ENCODE assay signal across 13 cellular contexts in the genomic region with DNA sequence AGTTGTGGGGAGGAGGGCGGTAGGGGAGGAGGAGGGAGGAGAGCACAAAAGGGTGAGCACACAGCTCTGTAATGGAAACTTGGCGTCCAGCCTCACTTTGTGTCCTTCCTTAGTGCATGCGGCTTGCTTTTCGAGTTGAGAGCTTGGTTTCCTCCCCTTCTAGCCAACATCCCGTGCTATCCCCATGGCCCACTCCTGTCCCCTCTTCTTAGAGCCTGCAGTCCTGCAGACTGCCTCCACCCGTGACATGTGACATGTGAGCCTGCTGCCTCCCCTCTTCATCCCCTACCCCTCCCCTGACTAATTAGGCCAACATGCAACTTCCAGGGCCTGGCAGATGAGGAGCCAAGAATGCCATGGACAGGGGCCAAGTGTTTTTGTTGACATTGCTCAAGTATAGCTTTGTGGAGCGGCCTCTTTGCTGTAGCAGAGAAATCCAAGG.
DNase-seq lines count a peak whose midpoint lies in the region; ATAC-seq, FAIRE-seq and TF ChIP-seq lines count a peak whose summit lies in the region.
"Had no signal": no experiment of that assay in that cellular context is flagged by ENCODE, and none has a peak within 500 bp of the region (broad histone marks: within the 10 kb centered on the region; RNA-seq: fewer than 3 reads in every experiment).

No MANE protein-coding gene starts in this region.

- H3K36me3 Mint-ChIP-seq in activated naive CD8-positive, alpha-beta T cell treated with anti-CD3 and anti-CD28 coated beads for 36 hours = no peaks in the 10 kb centered on the region
- H3K36me3 Mint-ChIP-seq: immature natural killer cell had no signal

- no peak for ATAC-seq in HG03196 (IDR thresholded peaks at IDR 0.05; ENCODE audit: unreplicated experiment)

- H3K4me1 ChIP-seq in uterus = peaks cover 10 to 11% of the 10 kb centered on the region in 2 donors

- no peaks in the 10 kb centered on the region for H3K27me3 ChIP-seq in uterus

- TF ChIP-seq POLR2A in uterus (IDR thresholded peaks at IDR 0.05) = no peak

- DNase-seq in NCI-H1436 (lab: John Stamatoyannopoulos, UW) (peak; percentile 22), NCI-H1436 treated with DMSO at 0.1 percent for 48 hours (lab: John Stamatoyannopoulos, UW) (no peak), midbrain (lab: John Stamatoyannopoulos, UW) (peak; percentile 63), uterus (peak; percentile 86 to 93), A172 (ENCODE audit: low spot score) (no peak)
- DNase-seq in activated naive CD8-positive, alpha-beta T cell treated with anti-CD3 and anti-CD28 coated beads for 36 hours = no peak
- DNase-seq: amniotic stem cell; immature natural killer cell; stimulated activated CD4-positive, alpha-beta T cell treated with anti-CD3 and anti-CD28 coated beads, Interleukin-4, amount 100 ng/mL, for 1 hour had no signal

- no peak overlapping the region for H3K4me3 Mint-ChIP-seq in activated naive CD8-positive, alpha-beta T cell treated with anti-CD3 and anti-CD28 coated beads for 36 hours
- H3K4me3 Mint-ChIP-seq: immature natural killer cell had no signal

- no peak overlapping the region for H3K4me3 ChIP-seq in uterus

- H3K9me3 Mint-ChIP-seq in activated naive CD8-positive, alpha-beta T cell treated with anti-CD3 and anti-CD28 coated beads for 36 hours = no peaks in the 10 kb centered on the region
- H3K9me3 Mint-ChIP-seq: immature natural killer cell had no signal

- no peaks in the 10 kb centered on the region for H3K4me1 Mint-ChIP-seq in activated naive CD8-positive, alpha-beta T cell treated with anti-CD3 and anti-CD28 coated beads for 36 hours
- H3K4me1 Mint-ChIP-seq: immature natural killer cell had no signal

- no peaks in the 10 kb centered on the region for H3K27me3 Mint-ChIP-seq in activated naive CD8-positive, alpha-beta T cell treated with anti-CD3 and anti-CD28 coated beads for 36 hours

- H3K36me3 ChIP-seq in uterus = no peaks in the 10 kb centered on the region

- no peaks in the 10 kb centered on the region for H3K9me3 ChIP-seq in uterus

- TF ChIP-seq CTCF in uterus (IDR thresholded peaks at IDR 0.05) = no peak

- intact Hi-C loops in uterus (cut with DNase I; ENCODE audit: low total_unique reads) = no loop called here

- H3K27ac ChIP-seq in uterus = peak overlapping the region; percentile 79 to 88

- no peak overlapping the region for H3K27ac Mint-ChIP-seq in activated naive CD8-positive, alpha-beta T cell treated with anti-CD3 and anti-CD28 coated beads for 36 hours
- H3K27ac Mint-ChIP-seq: immature natural killer cell had no signal

- peak; percentile 92 for FAIRE-seq in endometrium (lab: Jason Lieb, UNC)
- FAIRE-seq: A204.1, GM12892 had no signal

Comparison
In these comparisons a context has a peak if more than half of its experiments do, and no peak if none do; other contexts are left out.
1. DNase-seq: peak in NCI-H1436 (single experiment), midbrain (single experiment) and uterus (2 of 2); none in NCI-H1436 treated with DMSO at 0.1 percent for 48 hours (single experiment), activated naive CD8-positive, alpha-beta T cell treated with anti-CD3 and anti-CD28 coated beads for 36 hours (single experiment) and A172 (single experiment).